Comparison of ENCODE assay signal across 27 cellular contexts in the genomic region with DNA sequence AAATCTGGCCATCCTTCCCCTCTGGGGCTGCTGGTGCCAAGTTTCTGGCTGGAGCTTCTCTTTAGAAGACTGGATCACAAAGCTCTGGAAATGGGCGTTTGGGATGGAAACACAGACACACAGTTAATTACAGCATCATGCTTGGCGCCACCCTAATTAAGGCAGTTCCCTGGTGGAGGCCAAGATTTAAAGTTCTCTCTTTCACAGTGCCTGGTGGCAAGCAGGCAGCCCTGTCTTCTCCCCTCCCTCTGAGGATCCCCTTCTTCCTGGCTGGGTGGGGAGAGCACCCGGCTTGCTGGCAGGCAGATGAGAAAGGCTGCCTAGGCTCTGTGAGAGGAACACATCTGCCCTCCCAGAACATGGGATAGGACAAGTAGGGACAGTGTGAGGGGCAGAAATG.
"Had no signal": no experiment of that assay in that cellular context is flagged by ENCODE, and none has a peak within 500 bp of the region (broad histone marks: within the 10 kb centered on the region; RNA-seq: fewer than 3 reads in every experiment).

No MANE protein-coding gene starts in this region.

- H3K27me3 ChIP-seq: ascending aorta, body of pancreas had no signal

- H3K27ac ChIP-seq: ascending aorta, body of pancreas, KMS-11, SJSA1 had no signal

- FAIRE-seq: bronchial epithelial cell, RCC 7860 had no signal

- H3K4me3 ChIP-seq: ascending aorta, body of pancreas, SJSA1 had no signal

- H3K36me3 ChIP-seq: ascending aorta, SJSA1 had no signal

- H3K4me1 ChIP-seq: ascending aorta, body of pancreas, SJSA1 had no signal

- H3K9me3 ChIP-seq: ascending aorta, body of pancreas, SJSA1 had no signal

- H3K9ac ChIP-seq: KMS-11 had no signal

- ATAC-seq: activated CD8-positive, alpha-beta T cell treated with anti-CD3 and anti-CD28 coated beads, Interleukin-2, amount 10 ng/mL, durations not matched to agents 7 days and 5 days; activated naive CD4-positive, alpha-beta T cell treated with anti-CD3 and anti-CD28 coated beads, Interleukin-2, amount 50 U/mL, for 72 hours; activated naive CD8-positive, alpha-beta T cell treated with anti-CD3 and anti-CD28 coated beads, Interleukin-2, amount 50 U/mL, for 24 hours; activated T-cell treated with anti-CD3 and anti-CD28 coated beads, Interleukin-2, amount 50 U/mL, for 4 hours; body of pancreas; PC-3; SK-N-SH treated with all-trans-retinoic acid at 6 μM for 48 hours; WTC11 had no signal

- H3K4me2 ChIP-seq: KMS-11 had no signal

- DNase-seq: activated CD4-positive, alpha-beta T cell treated with anti-CD3 and anti-CD28 coated beads for 48 hours; activated CD4-positive, alpha-beta T cell treated with anti-CD3 and anti-CD28 coated beads, Interleukin-2, amount 50 U/mL, for 4 hours; activated CD4-positive, CD25-positive, alpha-beta regulatory T cell treated with anti-CD3 and anti-CD28 coated beads, Interleukin-2, amount 50 U/mL, for 72 hours; activated CD8-positive, alpha-beta T cell treated with anti-CD3 and anti-CD28 coated beads, Interleukin-2, amount 10 ng/mL, durations not matched to agents 7 days and 5 days; activated effector memory CD4-positive, alpha-beta T cell treated with anti-CD3 and anti-CD28 coated beads, Interleukin-2, amount 50 U/mL, for 16 hours; activated naive CD4-positive, alpha-beta T cell treated with Interleukin-2 at 50 U/mL for 16 hours; activated naive CD8-positive, alpha-beta T cell treated with anti-CD3 and anti-CD28 coated beads, Interleukin-2, amount 50 U/mL, for 24 hours; activated T-cell treated with anti-CD3 and anti-CD28 coated beads, Interleukin-2, amount 50 U/mL, for 4 hours; amniotic stem cell; body of pancreas; central memory CD4-positive, alpha-beta T cell; MM.1S; NCI-H1105; NCI-H1436; NCI-H1694 treated with DMSO at 0.1 percent for 48 hours; NCI-H2029 treated with DMSO at 0.1 percent for 48 hours; NCI-H526; PC-3; SW 1271 had no signal
